ENCODE assay signal across 9 cellular contexts in genomic region chr1:32464191-32464715, GRCh38. TPM values are rescaled to one million over a fixed set of nuclear protein-coding genes. Genes with fewer than 3 reads are reported as not detected.
A peak's percentile ranks its signal among the peaks of the same experiment; 100 is the strongest.
DNase-seq lines count a peak whose midpoint lies in the region; ATAC-seq and TF ChIP-seq lines count a peak whose summit lies in the region.
"Had no signal": no experiment of that assay in that cellular context is flagged by ENCODE, and none has a peak within 500 bp of the region (broad histone marks: within the 10 kb centered on the region; RNA-seq: fewer than 3 reads in every experiment).

No MANE protein-coding gene starts in this region.

- H3K9ac ChIP-seq in iPS-18a (ENCODE audit: low read length) (peak overlapping the region; percentile 48), smooth muscle cell (ENCODE audit: low read depth) (no peak overlapping the region)

- peaks cover 52% of the 10 kb centered on the region for H3K27me3 Mint-ChIP-seq in activated naive CD8-positive, alpha-beta T cell treated with anti-CD3 and anti-CD28 coated beads, Interleukin-2, amount 50 U/mL, for 24 hours

- no peak overlapping the region for H3K27ac Mint-ChIP-seq in activated naive CD8-positive, alpha-beta T cell treated with anti-CD3 and anti-CD28 coated beads, Interleukin-2, amount 50 U/mL, for 24 hours

- peak overlapping the region; percentile 62 for H3K4me3 Mint-ChIP-seq in activated naive CD8-positive, alpha-beta T cell treated with anti-CD3 and anti-CD28 coated beads, Interleukin-2, amount 50 U/mL, for 24 hours

- peaks cover 3% of the 10 kb centered on the region for H3K9me3 Mint-ChIP-seq in activated naive CD8-positive, alpha-beta T cell treated with anti-CD3 and anti-CD28 coated beads, Interleukin-2, amount 50 U/mL, for 24 hours

- no peaks in the 10 kb centered on the region for H3K79me2 ChIP-seq in smooth muscle cell (ENCODE audit: low read depth)

- TF ChIP-seq CTCF in smooth muscle cell (IDR thresholded peaks at IDR 0.05; ENCODE audit: borderline replicate concordance, insufficient read depth, poor library complexity, severe bottlenecking), result no peak

- no peak overlapping the region for H3K27ac ChIP-seq in iPS-18a (ENCODE audit: low read length)
- no peak overlapping the region for H3K27ac ChIP-seq in smooth muscle cell (ENCODE audit: low read depth)
- H3K27ac ChIP-seq: C4-2B had no signal

- H4K20me1 ChIP-seq in smooth muscle cell (ENCODE audit: low read depth), result no peaks in the 10 kb centered on the region

- H3K9me3 ChIP-seq in iPS-18a (ENCODE audit: control insufficient read depth, low read depth, low read length), result peaks cover 1% of the 10 kb centered on the region
- H3K9me3 ChIP-seq in smooth muscle cell (replicated peaks; ENCODE audit: low read depth), result no peaks in the 10 kb centered on the region

- H3K27me3 ChIP-seq in iPS-18a (ENCODE audit: control insufficient read depth, insufficient read depth, low read length) (no peaks in the 10 kb centered on the region), smooth muscle cell (ENCODE audit: low read depth) (peaks cover 16% of the 10 kb centered on the region)

- peak; percentile 45 to 48 for DNase-seq in NCI-H526 (lab: John Stamatoyannopoulos, UW)
- no peak for DNase-seq in NCI-H526 treated with DMSO at 0.1 percent for 48 hours (lab: John Stamatoyannopoulos, UW)
- DNase-seq in activated naive CD8-positive, alpha-beta T cell treated with anti-CD3 and anti-CD28 coated beads, Interleukin-2, amount 50 U/mL, for 24 hours, result no peak
- DNase-seq in smooth muscle cell (lab: John Stamatoyannopoulos, UW; ENCODE audit: unreplicated experiment), result no peak
- DNase-seq in GM19240 (ENCODE audit: insufficient read length, low spot score), result no peak

- no peaks in the 10 kb centered on the region for H3F3A ChIP-seq in smooth muscle cell (ENCODE audit: low read depth)

- peaks cover 13% of the 10 kb centered on the region for H3K4me1 Mint-ChIP-seq in activated naive CD8-positive, alpha-beta T cell treated with anti-CD3 and anti-CD28 coated beads, Interleukin-2, amount 50 U/mL, for 24 hours

- no peaks in the 10 kb centered on the region for H3K36me3 Mint-ChIP-seq in activated naive CD8-positive, alpha-beta T cell treated with anti-CD3 and anti-CD28 coated beads, Interleukin-2, amount 50 U/mL, for 24 hours (ENCODE audit: low read depth)

- peak overlapping the region; percentile 67 for H3K4me3 ChIP-seq in iPS-18a (ENCODE audit: low read length)
- H3K4me3 ChIP-seq in smooth muscle cell, result peak overlapping the region; percentile 51

- H3K36me3 ChIP-seq in iPS-18a (ENCODE audit: control insufficient read depth, low read depth, low read length), result no peaks in the 10 kb centered on the region
- no peaks in the 10 kb centered on the region for H3K36me3 ChIP-seq in smooth muscle cell (ENCODE audit: low read depth)

- ATAC-seq in activated naive CD8-positive, alpha-beta T cell treated with anti-CD3 and anti-CD28 coated beads, Interleukin-2, amount 50 U/mL, for 24 hours, result no peak
- ATAC-seq in GM18870 (IDR thresholded peaks at IDR 0.05; ENCODE audit: unreplicated experiment), result no peak
- ATAC-seq in GM18873 (IDR thresholded peaks at IDR 0.05; ENCODE audit: low FRiP score, unreplicated experiment), result no peak

- WGBS in smooth muscle cell (ENCODE audit: low lambda C conversion rate), result 5% methylated on average over 19 of the region's 19 CpGs

- H3K4me1 ChIP-seq in iPS-18a (ENCODE audit: control insufficient read depth, low read depth, low read length) (peaks cover 4% of the 10 kb centered on the region), smooth muscle cell (ENCODE audit: low read depth) (peaks cover 5% of the 10 kb centered on the region)

- peak overlapping the region; percentile 84 for H3K4me2 ChIP-seq in smooth muscle cell

- peak overlapping the region; percentile 98 for H2AFZ ChIP-seq in smooth muscle cell (ENCODE audit: low read depth)

RNA-seq across cellular contexts. Expression of gene ZBTB8B, which starts 0.6 kb away (rescaled TPM):
- 0.13 TPM in 2 replicates for total RNA-seq in smooth muscle cell
- polyA plus RNA-seq in smooth muscle cell, result 0.05 TPM in 1 of 2 replicates, not detected in the other

Comparison
In these comparisons a context has a peak if more than half of its experiments do, and no peak if none do; other contexts are left out.
1. DNase-seq: peak in NCI-H526 (2 of 2); none in NCI-H526 treated with DMSO at 0.1 percent for 48 hours (single experiment), activated naive CD8-positive, alpha-beta T cell treated with anti-CD3 and anti-CD28 coated beads, Interleukin-2, amount 50 U/mL, for 24 hours (single experiment), smooth muscle cell (single experiment) and GM19240 (single experiment).